8 cellular contexts compared by ENCODE assay signal in genomic region chr4:71553605-71554004, GRCh38.
DNase-seq lines count a peak whose midpoint lies in the region; ATAC-seq and TF ChIP-seq lines count a peak whose summit lies in the region.

No MANE protein-coding gene starts in this region.

- ATAC-seq in esophagus mucosa = peak; percentile 72

- H3K27ac ChIP-seq in prostate gland = no peak overlapping the region

- DNase-seq in NCI-H2107 treated with DMSO at 0.1 percent for 48 hours (lab: John Stamatoyannopoulos, UW; ENCODE audit: unreplicated experiment) = peak; percentile 1
- no peak for DNase-seq in NCI-H2107 (lab: John Stamatoyannopoulos, UW)
- DNase-seq in M059J (ENCODE audit: low read depth) = peak; percentile 24
- DNase-seq in prostate gland (ENCODE audit: low spot score) = no peak
- no peak for DNase-seq in NCI-H446 (lab: John Stamatoyannopoulos, UW)
- DNase-seq in SIG-M5 treated with dmso at 0.1 percent for 504 hours (lab: John Stamatoyannopoulos, UW; ENCODE audit: unreplicated experiment) = no peak
- no peak for DNase-seq in NOMO-1 (lab: John Stamatoyannopoulos, UW; ENCODE audit: unreplicated experiment in 2 of 2)

- H3K36me3 ChIP-seq in prostate gland = no peaks in the 10 kb centered on the region

- no peaks in the 10 kb centered on the region for H3K27me3 ChIP-seq in prostate gland (replicated peaks; ENCODE audit: insufficient read depth)

- TF ChIP-seq CTCF in prostate gland (IDR thresholded peaks at IDR 0.05) = peak in 3 of 4 experiments; percentile 40 to 57 (median 56)

- intact Hi-C loops in prostate gland (cut with DNase I) = no loop called here

- no peaks in the 10 kb centered on the region for H3K9me3 ChIP-seq in prostate gland

- H3K4me1 ChIP-seq in prostate gland (replicated peaks) = no peaks in the 10 kb centered on the region

- TF ChIP-seq POLR2A in prostate gland (IDR thresholded peaks at IDR 0.05) = no peak

- WGBS in prostate gland = 47% methylated on average over 1 of the region's 1 CpG

- H3K4me3 ChIP-seq in prostate gland = no peak overlapping the region

Comparison
In these comparisons a context has a peak if more than half of its experiments do, and no peak if none do; other contexts are left out.
1. DNase-seq: peak in NCI-H2107 treated with DMSO at 0.1 percent for 48 hours (single experiment) and M059J (single experiment); none in NCI-H2107 (single experiment), prostate gland (single experiment), NCI-H446 (0 of 2), SIG-M5 treated with dmso at 0.1 percent for 504 hours (single experiment) and NOMO-1 (0 of 2).